Comparison of ENCODE assay signal across 20 cellular contexts in the genomic region with DNA sequence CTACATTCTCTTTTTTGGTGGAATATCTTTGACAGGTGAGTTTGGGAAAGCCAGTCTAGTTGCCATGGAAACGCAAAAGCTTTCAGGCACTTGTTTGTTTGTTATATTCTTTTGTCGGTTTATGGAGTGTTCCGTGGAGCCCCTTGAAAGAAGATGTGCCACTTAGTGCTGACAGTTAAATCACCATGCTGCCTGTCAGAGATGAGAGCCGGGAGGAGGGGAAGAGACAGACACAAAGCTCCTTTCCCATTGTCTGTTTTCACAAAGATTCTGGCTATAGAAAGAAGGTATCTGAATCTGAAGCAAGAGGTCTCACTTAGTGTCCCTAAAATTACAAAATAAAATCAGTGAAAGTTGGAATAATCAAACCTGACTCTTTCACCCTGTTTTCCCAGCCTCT.
"Had no signal": no experiment of that assay in that cellular context is flagged by ENCODE, and none has a peak within 500 bp of the region (broad histone marks: within the 10 kb centered on the region; RNA-seq: fewer than 3 reads in every experiment).

No MANE protein-coding gene starts in this region.

- H3K4me3 ChIP-seq: adrenal gland, esophagus muscularis mucosa, lower lobe of right lung, tibial artery had no signal

- FAIRE-seq: bronchial epithelial cell, endothelial cell of umbilical vein had no signal

- ATAC-seq: left colon, lower lobe of right lung had no signal

- H3K36me3 ChIP-seq: adrenal gland, esophagus muscularis mucosa, lower lobe of right lung, tibial artery, WERI-Rb-1 had no signal

- H3K4me1 ChIP-seq: adrenal gland, esophagus muscularis mucosa, lower lobe of right lung, tibial artery had no signal

- H3K27ac ChIP-seq: adrenal gland, esophagus muscularis mucosa, lower lobe of right lung, tibial artery, WERI-Rb-1 had no signal

- H3K27me3 ChIP-seq: adrenal gland, esophagus muscularis mucosa, tibial artery had no signal

- DNase-seq: activated CD4-positive, alpha-beta T cell treated with anti-CD3 and anti-CD28 coated beads for 1 hour; activated CD8-positive, alpha-beta memory T cell treated with anti-CD3 and anti-CD28 coated beads for 24 hours; activated gamma-delta T cell; activated T-cell treated with anti-CD3 and anti-CD28 coated beads, Interleukin-2, amount 50 U/mL, for 72 hours; adrenal gland; dermis blood vessel endothelial cell; effector memory CD4-positive, alpha-beta T cell; left colon; lower lobe of right lung; occipital lobe; posterior cingulate gyrus; retina; stimulated activated CD4-positive, alpha-beta T cell treated with anti-CD3 and anti-CD28 coated beads, Interleukin-12 subunit alpha, Interleukin-12 subunit beta, amount 100 ng/mL, for 4 hours; stimulated activated CD4-positive, alpha-beta T cell treated with anti-CD3 and anti-CD28 coated beads, Interleukin-1b, Interleukin-23, amount 100 ng/mL, for 48 hours; stimulated activated naive CD4-positive, alpha-beta T cell treated with Interleukin-2 at 50 U/mL for 16 hours; tibial artery; WERI-Rb-1 had no signal

- H3K9me3 ChIP-seq: adrenal gland, esophagus muscularis mucosa, lower lobe of right lung, tibial artery had no signal
